In genomic region chr17:66982011-66982508, GRCh38 we compare ENCODE assay signal across 32 cellular contexts. TPM values are rescaled to one million over a fixed set of nuclear protein-coding genes. Genes with fewer than 3 reads are reported as not detected.
DNase-seq lines count a peak whose midpoint lies in the region; ATAC-seq and TF ChIP-seq lines count a peak whose summit lies in the region.
"Had no signal": no experiment of that assay in that cellular context is flagged by ENCODE, and none has a peak within 500 bp of the region (broad histone marks: within the 10 kb centered on the region; RNA-seq: fewer than 3 reads in every experiment).

No MANE protein-coding gene starts in this region.

- H3K9me3 Mint-ChIP-seq in nephron progenitor cell (peaks cover 6% of the 10 kb centered on the region), GM23338 (peaks cover 4% of the 10 kb centered on the region; the same call in 1 of the 3 replicates)
- H3K9me3 Mint-ChIP-seq: activated CD8-positive, alpha-beta T cell treated with anti-CD3 and anti-CD28 coated beads for 36 hours; activated T-helper 2 cell treated with anti-CD3 and anti-CD28 coated beads, Interferon-gamma antibody, Interleukin-2, Interleukin-4, amounts not matched to agents 10 μg/mL and 5 μg/mL and 100 μg/mL, durations not matched to agents 14 hours and 24 hours and 36 hours; effector memory CD8-positive, alpha-beta T cell; T-helper 1 cell treated with Interleukin-12 subunit alpha and Interleukin-12 subunit beta and Interleukin-4 antibody, amounts not matched to agents 30 μg/mL and 1 μg/mL, for 36 hours had no signal

- H3K27me3 ChIP-seq in IMR-90 (ENCODE audit: control insufficient read depth, insufficient read depth, low read length) (peaks cover 54% of the 10 kb centered on the region), GM23338 (ENCODE audit: insufficient read depth) (no peaks in the 10 kb centered on the region)
- H3K27me3 ChIP-seq: ascending aorta had no signal

- no peak overlapping the region for H2AK5ac ChIP-seq in IMR-90 (ENCODE audit: low read depth, low read length)

- H3K56ac ChIP-seq in IMR-90 (ENCODE audit: extremely low read depth, insufficient read depth, low read length) = no peak overlapping the region

- H3K27me3 Mint-ChIP-seq in nephron progenitor cell (ENCODE audit: low read depth, poor library complexity) (no peaks in the 10 kb centered on the region), GM23338 (ENCODE audit: insufficient read depth, low read depth, poor library complexity) (peaks cover 4% of the 10 kb centered on the region)

- CTCF ChIA-PET in IMR-90 (lab: Yijun Ruan, JAX) = no interaction called here

- WGBS in IMR-90 (ENCODE audit: extremely low coverage in 2 of 2, insufficient read length in 1 of 2), 2 experiments = 90% methylated on average over 9 of the region's 14 CpGs; no CpG with 5 or more reads in 1 of the 2 experiments

- no peaks in the 10 kb centered on the region for H3K79me2 ChIP-seq in GM23338 (replicated peaks; ENCODE audit: insufficient read depth)

- H3K14ac ChIP-seq in IMR-90 (replicated peaks; ENCODE audit: low read depth, low read length) = no peak overlapping the region

- H2BK15ac ChIP-seq in IMR-90 (ENCODE audit: low read depth, low read length) = no peak overlapping the region

- POLR2A ChIA-PET in IMR-90 (lab: Charles Lee; ENCODE audit: unreplicated experiment) = no interaction called here

- no peaks in the 10 kb centered on the region for H3K36me3 Mint-ChIP-seq in nephron progenitor cell (ENCODE audit: low read depth)
- H3K36me3 Mint-ChIP-seq in GM23338 (ENCODE audit: low read depth) = no peaks in the 10 kb centered on the region
- H3K36me3 Mint-ChIP-seq: activated naive CD8-positive, alpha-beta T cell had no signal

- H3K4me3 ChIP-seq in AG10803 (ENCODE audit: low read length) (no peak overlapping the region), IMR-90 (ENCODE audit: insufficient read depth, low read depth, low read length) (no peak overlapping the region), astrocyte of the spinal cord (ENCODE audit: low read depth, low read length) (no peak overlapping the region), GM23338 (no peak overlapping the region)
- H3K4me3 ChIP-seq: ascending aorta, left ventricle myocardium inferior, SK-N-MC had no signal

- H3K36me3 ChIP-seq in IMR-90 (ENCODE audit: control insufficient read depth, insufficient read depth, low read length) = no peaks in the 10 kb centered on the region
- H3K36me3 ChIP-seq in GM23338 (ENCODE audit: insufficient read depth) = no peaks in the 10 kb centered on the region
- H3K36me3 ChIP-seq: ascending aorta, left ventricle myocardium inferior, neutrophil had no signal

- BruUV-seq in IMR-90 (replicated peaks; lab: Mats Ljungman, UMichigan) = no TSS peak

- H3K27ac ChIP-seq in IMR-90 (ENCODE audit: insufficient read depth, low read length) (no peak overlapping the region), GM23338 (ENCODE audit: low read depth) (no peak overlapping the region)
- H3K27ac ChIP-seq: ascending aorta, left ventricle myocardium inferior, neutrophil, RWPE1, SK-N-MC had no signal

- H2AK9ac ChIP-seq in IMR-90 (replicated peaks; ENCODE audit: low read depth, low read length, poor library complexity) = no peak overlapping the region

- in situ Hi-C loops in IMR-90 (cut with MboI; ENCODE audit: low sequenced_read_pairs) = no loop called here
- in situ Hi-C loops in astrocyte of the spinal cord (cut with HindIII; ENCODE audit: low sequenced_read_pairs) = no loop called here

- no peaks in the 10 kb centered on the region; the same call in 1 of the 2 replicates for H3K9me1 ChIP-seq in IMR-90 (ENCODE audit: insufficient read depth, low read length)

- ATAC-seq in IMR-90 (ENCODE audit: low read depth) (no peak), GM19455 (IDR thresholded peaks at IDR 0.05; ENCODE audit: unreplicated experiment) (no peak), GM21360 (IDR thresholded peaks at IDR 0.05; ENCODE audit: unreplicated experiment) (no peak), GM23338 (no peak)
- ATAC-seq: activated CD8-positive, alpha-beta T cell treated with anti-CD3 and anti-CD28 coated beads for 36 hours; effector memory CD8-positive, alpha-beta T cell; sciatic nerve had no signal

- H3K4me2 ChIP-seq in IMR-90 (ENCODE audit: low read depth, low read length) = no peak overlapping the region
- no peak overlapping the region for H3K4me2 ChIP-seq in GM23338

- no peak overlapping the region for H3K9ac ChIP-seq in IMR-90 (ENCODE audit: low read depth, low read length)

- no peaks in the 10 kb centered on the region for H3K9me3 ChIP-seq in IMR-90 (ENCODE audit: control insufficient read depth, insufficient read depth, low read length)
- H3K9me3 ChIP-seq: ascending aorta, left ventricle myocardium inferior, neutrophil had no signal

- H2AFZ ChIP-seq in IMR-90 (replicated peaks; ENCODE audit: low read length, poor library complexity) (no peak overlapping the region), GM23338 (no peak overlapping the region)

- no peak overlapping the region for H4K91ac ChIP-seq in IMR-90 (ENCODE audit: insufficient read depth, low read depth, low read length)

- H4K20me1 ChIP-seq in IMR-90 (ENCODE audit: insufficient read depth, low read length) (no peaks in the 10 kb centered on the region), GM23338 (replicated peaks; ENCODE audit: insufficient read depth) (no peaks in the 10 kb centered on the region)

- intact Hi-C loops in IMR-90 (cut with micrococcal nuclease) = no loop called here

- no peaks in the 10 kb centered on the region for H3K79me1 ChIP-seq in IMR-90 (ENCODE audit: low read depth in 1 of 2, low read length in 2 of 2)

- no peak overlapping the region for H2BK120ac ChIP-seq in IMR-90 (ENCODE audit: low read depth, low read length)

- TF ChIP-seq CTCF in AG10803 (conservative IDR thresholded peaks at IDR 0.05; ENCODE audit: low read length) (no peak), IMR-90 (conservative IDR thresholded peaks at IDR 0.05; ENCODE audit: low read depth, low read length) (no peak), astrocyte of the spinal cord (IDR thresholded peaks at IDR 0.05; ENCODE audit: low read depth, low read length) (no peak), nephron progenitor cell (IDR thresholded peaks at IDR 0.05) (no peak), GM23338 (conservative IDR thresholded peaks at IDR 0.05; ENCODE audit: low read depth in 2 of 2) (no peak)

- no peaks in the 10 kb centered on the region for H3K9me2 ChIP-seq in GM23338 (ENCODE audit: insufficient read depth)

- H3K23ac ChIP-seq in IMR-90 (ENCODE audit: low read depth, low read length) = no peak overlapping the region

- H3K4me1 ChIP-seq in IMR-90 (ENCODE audit: control insufficient read depth, insufficient read depth, low read length) (peaks cover 5% of the 10 kb centered on the region; the same call in 1 of the 2 replicates), GM23338 (ENCODE audit: insufficient read depth) (no peaks in the 10 kb centered on the region)
- H3K4me1 ChIP-seq: ascending aorta had no signal

- no peak overlapping the region for H4K8ac ChIP-seq in IMR-90 (ENCODE audit: low read depth in 2 of 2, low read length in 2 of 2)

- dilution Hi-C loops in IMR-90 (cut with HindIII; ENCODE audit: low sequenced_read_pairs, unreplicated experiment) = no loop called here

- H3F3A ChIP-seq in GM23338 (replicated peaks; ENCODE audit: low read depth) = no peaks in the 10 kb centered on the region

- H2BK20ac ChIP-seq in IMR-90 (ENCODE audit: low read depth, low read length) = no peak overlapping the region

- H3K4me3 Mint-ChIP-seq in nephron progenitor cell (no peak overlapping the region), GM23338 (no peak overlapping the region)
- H3K4me3 Mint-ChIP-seq: activated CD8-positive, alpha-beta T cell treated with anti-CD3 and anti-CD28 coated beads for 36 hours; activated naive CD8-positive, alpha-beta T cell; effector memory CD8-positive, alpha-beta T cell; T-helper 1 cell treated with Interleukin-12 subunit alpha and Interleukin-12 subunit beta and Interleukin-4 antibody, amounts not matched to agents 30 μg/mL and 1 μg/mL, for 36 hours had no signal

- TF ChIP-seq POLR2A in IMR-90 (IDR thresholded peaks at IDR 0.05; ENCODE audit: low read depth, low read length) = no peak

- H3K18ac ChIP-seq in IMR-90 (ENCODE audit: low read depth, low read length) = no peak overlapping the region

- peaks cover 27% of the 10 kb centered on the region for H3K4me1 Mint-ChIP-seq in nephron progenitor cell
- peaks cover 13% of the 10 kb centered on the region for H3K4me1 Mint-ChIP-seq in GM23338

- no peak overlapping the region for H3K4ac ChIP-seq in IMR-90 (ENCODE audit: low read depth, low read length)

- H3K27ac Mint-ChIP-seq in nephron progenitor cell (peak overlapping the region; percentile 44), GM23338 (no peak overlapping the region)
- H3K27ac Mint-ChIP-seq: activated CD8-positive, alpha-beta T cell treated with anti-CD3 and anti-CD28 coated beads for 36 hours; activated naive CD8-positive, alpha-beta T cell; activated T-helper 2 cell treated with anti-CD3 and anti-CD28 coated beads, Interferon-gamma antibody, Interleukin-2, Interleukin-4, amounts not matched to agents 10 μg/mL and 5 μg/mL and 100 μg/mL, durations not matched to agents 14 hours and 24 hours and 36 hours; effector memory CD8-positive, alpha-beta T cell; T-helper 1 cell treated with Interleukin-12 subunit alpha and Interleukin-12 subunit beta and Interleukin-4 antibody, amounts not matched to agents 30 μg/mL and 1 μg/mL, for 36 hours had no signal

- no peak overlapping the region for H2BK5ac ChIP-seq in IMR-90 (ENCODE audit: low read depth, low read length, poor library complexity, severe bottlenecking)

- no peak for TF ChIP-seq RAD21 in IMR-90 (IDR thresholded peaks at IDR 0.05; ENCODE audit: low read length)

- no peak overlapping the region for H4K5ac ChIP-seq in IMR-90 (ENCODE audit: low read depth, low read length)

- DNase-seq in AG10803 (ENCODE audit: low read depth) (peak; percentile 43), IMR-90 (no peak), astrocyte of the spinal cord (ENCODE audit: low read depth, low spot score) (peak; percentile 44), nephron progenitor cell (no peak), GM23338 (ENCODE audit: low spot score) (no peak)
- no peak for DNase-seq in stimulated activated CD4-positive, alpha-beta T cell treated with anti-CD3 and anti-CD28 coated beads, Interleukin-12 subunit alpha, Interleukin-12 subunit beta, amount 100 ng/mL, for 4 hours
- DNase-seq: activated CD4-positive, alpha-beta T cell treated with anti-CD3 and anti-CD28 coated beads for 1 hour; activated CD8-positive, alpha-beta T cell treated with anti-CD3 and anti-CD28 coated beads for 36 hours; C1 segment of cervical spinal cord; COR-L47; cortex of kidney; effector memory CD8-positive, alpha-beta T cell; erythroblast; foreskin melanocyte; left ventricle myocardium inferior; mesendoderm; NCI-H1417; NCI-H2081; NCI-H345; NCI-H774; stimulated activated naive CD4-positive, alpha-beta T cell treated with Interleukin-2 at 50 U/mL for 16 hours had no signal

RNA-seq across cellular contexts. Expression of gene CACNG4, which starts 17.6 kb away (rescaled TPM):
- total RNA-seq in IMR-90 (2012; rRNA removed) = under 0.01 TPM in 2 replicates
- polyA plus RNA-seq in IMR-90 (2012; rRNA removed) (0.44 and 0.53 TPM in 2 replicates), GM23338 (2016; fragmentation: Nextera tagmentation; extraction: Ambion mirVana) (1.6 and 1.9 TPM in 2 replicates)
- polyA plus RNA-seq in IMR-90 (2012; cell fraction: cytosol; rRNA removed) = 0.25 and 0.42 TPM in 2 replicates
- polyA plus RNA-seq in IMR-90 (2012; cell fraction: nucleus; rRNA removed; ENCODE audit: low replicate concordance) = 0.16 and 0.33 TPM in 2 replicates
- total RNA-seq in GM23338 (2014; rRNA removed; shearing (Covaris generic)) = 4.0 and 4.1 TPM in 2 replicates
- total RNA-seq: activated CD8-positive, alpha-beta T cell treated with anti-CD3 and anti-CD28 coated beads for 36 hours; activated T-helper 2 cell treated with anti-CD3 and anti-CD28 coated beads, Interferon-gamma antibody, Interleukin-2, Interleukin-4, amounts not matched to agents 10 μg/mL and 5 μg/mL and 100 μg/mL, durations not matched to agents 14 hours and 24 hours and 36 hours; ascending aorta; left ventricle myocardium inferior; posterior vena cava had no signal

Comparison
In these comparisons a context has a peak if more than half of its experiments do, and no peak if none do; other contexts are left out.
1. DNase-seq: peak in AG10803 (single experiment) and astrocyte of the spinal cord (single experiment); none in IMR-90 (single experiment), nephron progenitor cell (single experiment), stimulated activated CD4-positive, alpha-beta T cell treated with anti-CD3 and anti-CD28 coated beads, Interleukin-12 subunit alpha, Interleukin-12 subunit beta, amount 100 ng/mL, for 4 hours (single experiment) and GM23338 (single experiment).